ENCODE assay signal across 1 cellular context in the genomic region with DNA sequence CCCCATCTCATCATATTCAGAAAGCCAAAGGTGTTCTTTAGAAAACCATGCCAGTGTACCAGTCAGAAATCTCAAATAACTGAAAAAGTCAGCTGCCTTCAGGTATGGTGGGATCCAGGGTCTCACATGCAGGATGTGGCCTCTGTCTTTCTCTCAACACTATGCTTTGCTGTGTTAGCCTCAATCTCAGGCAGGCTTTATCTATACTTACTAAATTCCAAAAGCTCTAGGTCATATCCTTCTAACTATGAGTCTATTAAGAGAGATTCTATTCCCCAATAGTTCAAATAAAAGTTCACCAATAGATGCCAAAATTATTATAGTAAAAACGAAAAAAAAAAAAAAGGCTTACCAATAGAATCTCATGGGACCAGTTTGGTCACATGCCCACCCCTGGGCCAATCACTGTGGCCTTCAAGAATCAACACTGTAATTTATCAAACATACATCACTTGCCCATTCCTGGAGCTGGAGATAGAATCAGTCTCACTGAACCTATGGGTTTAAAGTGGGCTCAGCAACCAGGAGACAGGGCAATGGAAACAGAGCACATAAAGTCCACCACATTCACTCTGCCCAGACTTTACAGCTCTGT.
A peak's percentile ranks its signal among the peaks of the same experiment; 100 is the strongest.
TF ChIP-seq lines count a peak whose summit lies in the region.

No MANE protein-coding gene starts in this region.

TF ChIP-seq in IMR-90, 13 proteins besides CTCF, POLR2A, EP300 and RAD21:
- no peak for TF ChIP-seq RCOR1 (IDR thresholded peaks at IDR 0.05; ENCODE audit: insufficient replicate concordance, low read length)
- TF ChIP-seq, protein P1, sequence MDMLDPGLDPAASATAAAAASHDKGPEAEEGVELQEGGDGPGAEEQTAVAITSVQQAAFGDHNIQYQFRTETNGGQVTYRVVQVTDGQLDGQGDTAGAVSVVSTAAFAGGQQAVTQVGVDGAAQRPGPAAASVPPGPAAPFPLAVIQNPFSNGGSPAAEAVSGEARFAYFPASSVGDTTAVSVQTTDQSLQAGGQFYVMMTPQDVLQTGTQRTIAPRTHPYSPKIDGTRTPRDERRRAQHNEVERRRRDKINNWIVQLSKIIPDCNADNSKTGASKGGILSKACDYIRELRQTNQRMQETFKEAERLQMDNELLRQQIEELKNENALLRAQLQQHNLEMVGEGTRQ (IDR thresholded peaks at IDR 0.05; ENCODE audit: low read depth, low read length), result peak; percentile 81
TF ChIP-seq in IMR-90: peak in this region for 1.
